In the genomic region with DNA sequence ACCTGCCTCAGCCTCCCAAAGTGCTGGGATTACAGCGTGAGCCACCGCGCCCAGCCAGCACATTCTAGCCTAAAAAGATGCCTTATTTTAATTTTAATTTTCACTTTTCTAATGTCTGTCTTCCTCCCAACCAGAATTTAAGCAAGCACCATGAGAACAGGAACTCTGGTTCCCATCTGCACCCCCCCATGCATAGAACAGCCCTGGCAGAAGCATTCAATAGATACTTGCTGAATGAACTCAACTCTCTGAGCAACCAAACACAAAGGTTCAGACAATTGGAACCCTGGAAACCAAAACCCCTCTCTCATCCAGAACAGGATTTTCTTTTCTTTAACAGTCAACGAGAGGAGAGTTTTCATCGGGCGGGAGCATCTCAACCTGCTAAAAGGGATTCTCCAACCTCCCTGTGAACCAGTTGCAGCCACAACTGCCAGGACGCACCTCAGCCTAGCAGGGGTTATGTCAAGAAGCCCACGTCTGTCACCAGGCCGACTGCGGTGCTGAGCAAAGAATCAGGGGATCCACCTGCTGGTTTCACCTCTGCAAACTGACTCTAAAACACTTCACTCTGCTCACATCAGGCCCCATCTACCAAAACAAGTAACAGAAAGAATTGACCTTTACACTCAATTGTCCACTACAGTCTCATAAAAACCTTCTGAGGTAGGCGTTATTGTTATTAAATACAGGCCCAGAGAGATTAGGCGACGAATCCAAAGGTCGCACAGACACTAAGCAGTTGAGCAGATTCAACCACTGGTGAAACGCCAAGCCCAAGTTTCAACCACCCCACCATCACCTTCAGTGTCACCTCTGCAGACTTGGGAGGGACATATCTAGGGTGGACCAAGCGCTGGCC, we compare ENCODE assay signal across 8 cellular contexts. TPM values are rescaled to one million over a fixed set of nuclear protein-coding genes. Genes with fewer than 3 reads are reported as not detected.
DNase-seq lines count a peak whose midpoint lies in the region; TF ChIP-seq lines count a peak whose summit lies in the region.

No MANE protein-coding gene starts in this region.

- peak overlapping the region; percentile 56 for H3K4me3 Mint-ChIP-seq in endodermal cell

- 79 to 83% methylated on average over 11 to 16 of the region's 16 CpGs for WGBS in endodermal cell (ENCODE audit: insufficient coverage in 1 of 2, insufficient read length in 1 of 2), 2 experiments

- DNase-seq in GM06990 (ENCODE audit: extremely low read depth, insufficient read length) = no peak
- DNase-seq in NB4 (ENCODE audit: low read depth) = peak; percentile 26
- DNase-seq in endodermal cell = no peak
- no peak for DNase-seq in NCI-H82 treated with DMSO at 0.1 percent for 48 hours (lab: John Stamatoyannopoulos, UW; ENCODE audit: unreplicated experiment)
- no peak for DNase-seq in NCI-H1417 (lab: John Stamatoyannopoulos, UW)
- no peak for DNase-seq in COLO829 (ENCODE audit: low spot score)
- no peak for DNase-seq in NOMO-1 treated with DMSO at 0.1 percent for 48 hours (lab: John Stamatoyannopoulos, UW; ENCODE audit: unreplicated experiment)

- peak overlapping the region; percentile 48 for H3K4me2 ChIP-seq in parathyroid adenoma (ENCODE audit: low read length)

- H3K36me3 Mint-ChIP-seq in endodermal cell (ENCODE audit: low read depth) = peaks cover 25% of the 10 kb centered on the region

- H3K4me1 Mint-ChIP-seq in endodermal cell = peaks cover 15% of the 10 kb centered on the region

- no peak overlapping the region for H2AFZ ChIP-seq in parathyroid adenoma

- H3K9me3 ChIP-seq in endodermal cell (ENCODE audit: control insufficient read depth, low read length) (no peaks in the 10 kb centered on the region), parathyroid adenoma (ENCODE audit: control insufficient read depth, low read length) (no peaks in the 10 kb centered on the region)

- H3K27ac ChIP-seq in endodermal cell (ENCODE audit: low read depth, low read length) = no peak overlapping the region
- H3K27ac ChIP-seq in parathyroid adenoma = no peak overlapping the region

- no peaks in the 10 kb centered on the region for H3K27me3 ChIP-seq in GM06990 (replicated peaks; ENCODE audit: control insufficient read depth, insufficient read depth, low read length)
- no peaks in the 10 kb centered on the region for H3K27me3 ChIP-seq in endodermal cell (ENCODE audit: control insufficient read depth, insufficient read depth, low read length, poor library complexity, severe bottlenecking)
- no peaks in the 10 kb centered on the region for H3K27me3 ChIP-seq in parathyroid adenoma (ENCODE audit: control insufficient read depth, insufficient read depth, low read length)

- no peaks in the 10 kb centered on the region for H3K4me1 ChIP-seq in endodermal cell (ENCODE audit: control insufficient read depth, insufficient read depth, low read length)
- peaks cover 4% of the 10 kb centered on the region for H3K4me1 ChIP-seq in parathyroid adenoma

- H3K4me3 ChIP-seq in GM06990 (replicated peaks; ENCODE audit: low read depth, low read length) (peak overlapping the region; percentile 71), NB4 (ENCODE audit: low read depth, low read length) (peak overlapping the region; percentile 89), endodermal cell (ENCODE audit: low read length) (peak overlapping the region; percentile 85), parathyroid adenoma (ENCODE audit: low read depth, low read length) (peak overlapping the region; percentile 47)

- TF ChIP-seq CTCF in GM06990 (IDR thresholded peaks at IDR 0.05; ENCODE audit: insufficient read depth, low read length, poor library complexity, severe bottlenecking) (no peak), NB4 (IDR thresholded peaks at IDR 0.05; ENCODE audit: low read depth, low read length) (no peak), endodermal cell (conservative IDR thresholded peaks at IDR 0.05) (no peak), parathyroid adenoma (IDR thresholded peaks at IDR 0.05) (no peak)

- H3K27me3 Mint-ChIP-seq in endodermal cell (ENCODE audit: insufficient read depth) = no peaks in the 10 kb centered on the region

- H3K9me3 Mint-ChIP-seq in endodermal cell = no peaks in the 10 kb centered on the region

- H3K27ac Mint-ChIP-seq in endodermal cell = no peak overlapping the region

- H3K9ac ChIP-seq in endodermal cell (ENCODE audit: extremely low read depth, low read length, poor library complexity, severe bottlenecking) (peak overlapping the region; percentile 11), parathyroid adenoma (no peak overlapping the region)

- peaks cover 8% of the 10 kb centered on the region for H3K79me2 ChIP-seq in parathyroid adenoma

- H3K36me3 ChIP-seq in GM06990 (ENCODE audit: control insufficient read depth, insufficient read depth, low read length) = peaks cover 15% of the 10 kb centered on the region
- peaks cover 18% of the 10 kb centered on the region for H3K36me3 ChIP-seq in endodermal cell (ENCODE audit: control insufficient read depth, insufficient read depth, low read length)
- no peaks in the 10 kb centered on the region for H3K36me3 ChIP-seq in parathyroid adenoma (ENCODE audit: control insufficient read depth, insufficient read depth, low read length)

- TF ChIP-seq POLR2A in NB4 (IDR thresholded peaks at IDR 0.05; ENCODE audit: extremely low read depth, insufficient read length) = no peak

RNA-seq across cellular contexts. Expression of a gene that starts 1.7 kb away (rescaled TPM):
- 10 to 100 TPM; 36.2 to 36.7 TPM for total RNA-seq in endodermal cell
- polyA plus RNA-seq in endodermal cell (2013, experiment 1 of 2) = 34.1 TPM
- 32.3 TPM for polyA plus RNA-seq in endodermal cell (2013, experiment 2 of 2)

RNA-seq across cellular contexts. Expression of a gene that starts 10.0 kb away (rescaled TPM):
- total RNA-seq in endodermal cell = 10 to 100 TPM; 71.5 to 81.8 TPM
- 66.4 TPM for polyA plus RNA-seq in endodermal cell (2013, experiment 1 of 2)
- polyA plus RNA-seq in endodermal cell (2013, experiment 2 of 2) = 62.0 TPM

RNA-seq across cellular contexts. Expression of a gene that starts 55.7 kb away (rescaled TPM):
- 10 to 100 TPM; 41.7 to 56.3 TPM for total RNA-seq in endodermal cell
- 47.0 TPM for polyA plus RNA-seq in endodermal cell (2013, experiment 1 of 2)
- 43.4 TPM for polyA plus RNA-seq in endodermal cell (2013, experiment 2 of 2)
